Comparison of ENCODE assay signal across 22 cellular contexts in genomic region chr4:168577624-168578023, GRCh38.
DNase-seq lines count a peak whose midpoint lies in the region; ATAC-seq, FAIRE-seq and TF ChIP-seq lines count a peak whose summit lies in the region.
"Had no signal": no experiment of that assay in that cellular context is flagged by ENCODE, and none has a peak within 500 bp of the region (broad histone marks: within the 10 kb centered on the region; RNA-seq: fewer than 3 reads in every experiment).

No MANE protein-coding gene starts in this region.

- H3K9ac ChIP-seq in kidney (ENCODE audit: low read length in 2 of 2) = no peak overlapping the region

- TF ChIP-seq POLR2A in adrenal gland (IDR thresholded peaks at IDR 0.05) = no peak

- H3K27ac ChIP-seq in heart right ventricle (peak overlapping the region in 5 of 10 donors; percentile 22 to 68 (median 44)), right atrium auricular region (peak overlapping the region in 1 of 2 donors; percentile 34), adrenal gland (no peak overlapping the region), kidney (ENCODE audit: low read depth in 2 of 2, low read length in 2 of 2) (no peak overlapping the region), thoracic aorta (no peak overlapping the region)
- H3K27ac ChIP-seq: SJSA1 had no signal

- H3K4me3 ChIP-seq in heart right ventricle (no peak overlapping the region), right atrium auricular region (no peak overlapping the region), adrenal gland (no peak overlapping the region), kidney (ENCODE audit: low read length in 2 of 2) (no peak overlapping the region), thoracic aorta (peak overlapping the region; percentile 38)
- H3K4me3 ChIP-seq: SJSA1 had no signal

- FAIRE-seq in kidney (lab: Jason Lieb, UNC) = no peak
- FAIRE-seq: D721Med, G401.6, H54, RCC 7860 had no signal

- no peaks in the 10 kb centered on the region for H3K27me3 ChIP-seq in heart right ventricle
- H3K27me3 ChIP-seq in right atrium auricular region = no peaks in the 10 kb centered on the region
- no peaks in the 10 kb centered on the region for H3K27me3 ChIP-seq in adrenal gland
- no peaks in the 10 kb centered on the region for H3K27me3 ChIP-seq in thoracic aorta (replicated peaks; ENCODE audit: insufficient read depth)
- H3K27me3 ChIP-seq: SJSA1 had no signal

- H3K9me3 ChIP-seq in heart right ventricle (peaks cover 0 to 20% (median 0%) of the 10 kb centered on the region in 11 donors), right atrium auricular region (no peaks in the 10 kb centered on the region), adrenal gland (replicated peaks in 1 of 3) (peaks cover 0 to 7% (median 0%) of the 10 kb centered on the region in 3 donors), kidney (ENCODE audit: control insufficient read depth in 1 of 2, low read length in 2 of 2) (no peaks in the 10 kb centered on the region), thoracic aorta (no peaks in the 10 kb centered on the region)
- H3K9me3 ChIP-seq: SJSA1 had no signal

- 43 to 50% methylated on average over 5 of the region's 5 CpGs for WGBS in heart right ventricle, 2 donors
- 68 to 71% (median 69%) methylated on average over 5 of the region's 5 CpGs for WGBS in adrenal gland, 4 donors

- H3K4me1 ChIP-seq in heart right ventricle = peaks cover 0 to 30% (median 14%) of the 10 kb centered on the region in 9 donors
- no peaks in the 10 kb centered on the region for H3K4me1 ChIP-seq in right atrium auricular region
- H3K4me1 ChIP-seq in adrenal gland (replicated peaks in 1 of 2) = no peaks in the 10 kb centered on the region
- H3K4me1 ChIP-seq in kidney (ENCODE audit: control insufficient read depth in 1 of 2, insufficient read depth in 1 of 2, low read depth in 1 of 2, low read length in 2 of 2) = no peaks in the 10 kb centered on the region
- no peaks in the 10 kb centered on the region for H3K4me1 ChIP-seq in thoracic aorta (ENCODE audit: control insufficient read depth in 1 of 2, low read depth in 2 of 2)

- intact Hi-C loops in heart right ventricle (cut with DNase I) = no loop called here
- intact Hi-C loops in adrenal gland (cut with DNase I) = no loop called here
- intact Hi-C loops in kidney (cut with DNase I) = no loop called here

- peak in 1 of 2 donors; percentile 36 for DNase-seq in heart right ventricle
- no peak for DNase-seq in right atrium auricular region (ENCODE audit: low spot score)
- DNase-seq in adrenal gland = peak in 5 of 7 donors; percentile 23 to 73 (median 37)
- peak; percentile 76 for DNase-seq in kidney
- no peak for DNase-seq in thoracic aorta (ENCODE audit: low spot score)
- no peak for DNase-seq in DMS 273 (lab: John Stamatoyannopoulos, UW; ENCODE audit: unreplicated experiment)
- DNase-seq: CD4-positive, CD25-positive, alpha-beta regulatory T cell; DMS53; KBM-7; MV-4-11; NCI-H1105 treated with DMSO at 0.1 percent for 48 hours; NCI-H146; NCI-H1930; NCI-H2227 treated with DMSO at 0.1 percent for 48 hours; NCI-H526 treated with DMSO at 0.1 percent for 48 hours had no signal

- no peaks in the 10 kb centered on the region for H3K36me3 ChIP-seq in heart right ventricle
- no peaks in the 10 kb centered on the region for H3K36me3 ChIP-seq in right atrium auricular region
- H3K36me3 ChIP-seq in adrenal gland (replicated peaks in 1 of 2) = no peaks in the 10 kb centered on the region
- no peaks in the 10 kb centered on the region for H3K36me3 ChIP-seq in kidney (ENCODE audit: control insufficient read depth in 1 of 2, insufficient read depth in 2 of 2, low read length in 2 of 2)
- H3K36me3 ChIP-seq in thoracic aorta = no peaks in the 10 kb centered on the region
- H3K36me3 ChIP-seq: SJSA1 had no signal

- ATAC-seq in heart right ventricle (peak in 7 of 8 donors; percentile 19 to 70 (median 45)), thoracic aorta (ENCODE audit: insufficient number of reproducible peaks, low FRiP score, low read depth) (no peak), HG03439 (IDR thresholded peaks at IDR 0.05; ENCODE audit: unreplicated experiment) (no peak), HG03025 (IDR thresholded peaks at IDR 0.05; ENCODE audit: low FRiP score, unreplicated experiment) (no peak)

- TF ChIP-seq CTCF in heart right ventricle (IDR thresholded peaks at IDR 0.05) (no peak), right atrium auricular region (IDR thresholded peaks at IDR 0.05) (no peak), adrenal gland (IDR thresholded peaks at IDR 0.05) (no peak), kidney (IDR thresholded peaks at IDR 0.05; ENCODE audit: borderline replicate concordance, extremely low read depth, insufficient read depth) (no peak), thoracic aorta (IDR thresholded peaks at IDR 0.05) (no peak)

Comparison
In these comparisons a context has a peak if more than half of its experiments do, and no peak if none do; other contexts are left out.
1. ATAC-seq: peak in heart right ventricle (7 of 8); none in thoracic aorta (single experiment), HG03439 (single experiment) and HG03025 (single experiment).
2. DNase-seq: peak in adrenal gland (5 of 7) and kidney (single experiment); none in right atrium auricular region (single experiment), thoracic aorta (single experiment) and DMS 273 (single experiment).